ENCODE assay signal across 8 cellular contexts in genomic region chr13:46553886-46554855, GRCh38. TPM values are rescaled to one million over a fixed set of nuclear protein-coding genes. Genes with fewer than 3 reads are reported as not detected.
A peak's percentile ranks its signal among the peaks of the same experiment; 100 is the strongest.
DNase-seq lines count a peak whose midpoint lies in the region; ATAC-seq and TF ChIP-seq lines count a peak whose summit lies in the region.

No MANE protein-coding gene starts in this region.

- no peak for TF ChIP-seq EP300 in stomach (IDR thresholded peaks at IDR 0.05)

- H3K4me1 Mint-ChIP-seq in neural crest cell, result peaks cover 47% of the 10 kb centered on the region

- ATAC-seq in GM19395 (IDR thresholded peaks at IDR 0.05; ENCODE audit: unreplicated experiment) (peak; percentile 47), HG03565 (IDR thresholded peaks at IDR 0.05; ENCODE audit: unreplicated experiment) (peak; percentile 29)

- no peaks in the 10 kb centered on the region for H3K9me3 ChIP-seq in stomach

- H3K27ac ChIP-seq in RWPE1, result peak overlapping the region; percentile 95
- peak overlapping the region; percentile 85 to 95 (median 95) for H3K27ac ChIP-seq in stomach

- H3K4me1 ChIP-seq in stomach, result peaks cover 11 to 61% (median 35%) of the 10 kb centered on the region in 4 donors

- no peak for TF ChIP-seq POLR2A in stomach (IDR thresholded peaks at IDR 0.05)

- POLR2A ChIA-PET in RWPE1 (lab: Yijun Ruan, JAX; ENCODE audit: low non-redundant PET), result no interaction called here

- H3K36me3 ChIP-seq in stomach, result no peaks in the 10 kb centered on the region

- H3K4me3 Mint-ChIP-seq in neural crest cell, result peak overlapping the region; percentile 96

- no peaks in the 10 kb centered on the region for H3K9me3 Mint-ChIP-seq in neural crest cell

- TF ChIP-seq CTCF in RWPE1 (conservative IDR thresholded peaks at IDR 0.05; ENCODE audit: low read depth) (no peak), neural crest cell (conservative IDR thresholded peaks at IDR 0.05) (peak; percentile 47), stomach (IDR thresholded peaks at IDR 0.05) (peak in 3 of 7 experiments; percentile 21 to 33 (median 24))

- CTCF ChIA-PET in RWPE1 (lab: Yijun Ruan, JAX), result no interaction called here

- no peaks in the 10 kb centered on the region for H3K27me3 ChIP-seq in stomach

- 0 to 1% (median 0%) methylated on average over 47 to 75 of the region's 75 CpGs for WGBS in stomach, 5 donors

- peak; percentile 81 for DNase-seq in CD1c-positive myeloid dendritic cell (ENCODE audit: extremely low spot score)
- peak; percentile 80 for DNase-seq in RWPE1 (ENCODE audit: low spot score)
- peak; percentile 52 for DNase-seq in activated effector memory CD4-positive, alpha-beta T cell treated with Interleukin-2 at 50 U/mL for 16 hours
- peak; percentile 53 for DNase-seq in fibroblast of the conjunctiva (ENCODE audit: low read depth)
- DNase-seq in neural crest cell (ENCODE audit: low read depth, low spot score), result peak; percentile 50
- peak; percentile 71 for DNase-seq in stomach

- H3K27ac Mint-ChIP-seq in neural crest cell (ENCODE audit: unreplicated experiment), result peak overlapping the region; percentile 97

- H3K4me3 ChIP-seq in stomach, result peak overlapping the region; percentile 90 to 96 (median 94)

- peaks cover 11% of the 10 kb centered on the region for H3K27me3 Mint-ChIP-seq in neural crest cell (ENCODE audit: low read depth)

- intact Hi-C loops in stomach (cut with DNase I; ENCODE audit: low total_unique reads), result loop anchor here (10.0 kb wide), 1 partner anchor 51 kb away; no protein-coding TSS in a partner anchor

- H3K36me3 Mint-ChIP-seq in neural crest cell (ENCODE audit: low read depth), result no peaks in the 10 kb centered on the region

RNA-seq across cellular contexts. Expression of gene LRCH1, which starts 1.2 kb away (rescaled TPM):
- total RNA-seq in neural crest cell (15.4 and 15.8 TPM in 2 replicates), stomach (10 to 100 TPM; 14.2 to 70.6 (median 50.9) TPM)
- 1 to 10 TPM; 5.4 to 8.4 (median 7.5) TPM for polyA plus RNA-seq in stomach

Comparison
In these comparisons a context has a peak if more than half of its experiments do, and no peak if none do; other contexts are left out.
1. Peak in every context shown above with its lines: DNase-seq, ATAC-seq, H3K4me3 ChIP-seq and H3K27ac ChIP-seq.